1 cellular context compared by ENCODE assay signal in the genomic region with DNA sequence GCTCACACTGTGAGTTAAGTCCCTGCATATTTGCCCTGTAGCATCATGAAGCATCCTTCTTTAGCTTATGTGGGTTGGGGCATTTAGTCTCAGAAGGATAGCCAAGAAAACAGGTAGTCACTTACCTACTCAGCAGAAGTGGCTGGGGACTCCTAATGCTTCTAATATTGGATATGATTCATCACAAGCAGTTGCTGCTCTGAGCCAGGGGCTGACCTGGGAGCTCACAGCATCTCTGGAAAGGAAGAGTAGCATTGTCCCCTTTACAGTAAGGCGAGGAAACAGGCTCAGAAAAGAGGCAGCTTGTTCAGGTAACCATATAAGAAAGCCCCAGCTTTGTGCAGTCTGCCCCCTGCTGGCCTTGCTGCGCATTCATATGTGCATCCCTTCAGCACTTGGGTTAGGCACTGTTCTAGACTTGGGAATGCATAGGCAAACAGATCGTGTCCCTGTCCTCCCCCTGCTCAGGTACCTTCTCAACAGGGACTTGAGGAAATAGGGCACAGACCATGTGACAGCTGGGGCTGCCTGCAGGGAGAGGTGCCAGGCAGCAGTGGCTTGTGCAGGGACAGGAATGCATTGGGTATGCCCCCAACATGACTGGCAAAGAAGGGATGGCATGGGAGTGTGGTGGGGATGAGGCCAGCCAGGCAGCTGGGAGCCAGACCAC.
A peak's percentile ranks its signal among the peaks of the same experiment; 100 is the strongest.
TF ChIP-seq lines count a peak whose summit lies in the region.

No MANE protein-coding gene starts in this region.

TF ChIP-seq in GM12878, 131 proteins besides CTCF, POLR2A, EP300 and RAD21 (continued from another document):
- TF ChIP-seq, protein P1, sequence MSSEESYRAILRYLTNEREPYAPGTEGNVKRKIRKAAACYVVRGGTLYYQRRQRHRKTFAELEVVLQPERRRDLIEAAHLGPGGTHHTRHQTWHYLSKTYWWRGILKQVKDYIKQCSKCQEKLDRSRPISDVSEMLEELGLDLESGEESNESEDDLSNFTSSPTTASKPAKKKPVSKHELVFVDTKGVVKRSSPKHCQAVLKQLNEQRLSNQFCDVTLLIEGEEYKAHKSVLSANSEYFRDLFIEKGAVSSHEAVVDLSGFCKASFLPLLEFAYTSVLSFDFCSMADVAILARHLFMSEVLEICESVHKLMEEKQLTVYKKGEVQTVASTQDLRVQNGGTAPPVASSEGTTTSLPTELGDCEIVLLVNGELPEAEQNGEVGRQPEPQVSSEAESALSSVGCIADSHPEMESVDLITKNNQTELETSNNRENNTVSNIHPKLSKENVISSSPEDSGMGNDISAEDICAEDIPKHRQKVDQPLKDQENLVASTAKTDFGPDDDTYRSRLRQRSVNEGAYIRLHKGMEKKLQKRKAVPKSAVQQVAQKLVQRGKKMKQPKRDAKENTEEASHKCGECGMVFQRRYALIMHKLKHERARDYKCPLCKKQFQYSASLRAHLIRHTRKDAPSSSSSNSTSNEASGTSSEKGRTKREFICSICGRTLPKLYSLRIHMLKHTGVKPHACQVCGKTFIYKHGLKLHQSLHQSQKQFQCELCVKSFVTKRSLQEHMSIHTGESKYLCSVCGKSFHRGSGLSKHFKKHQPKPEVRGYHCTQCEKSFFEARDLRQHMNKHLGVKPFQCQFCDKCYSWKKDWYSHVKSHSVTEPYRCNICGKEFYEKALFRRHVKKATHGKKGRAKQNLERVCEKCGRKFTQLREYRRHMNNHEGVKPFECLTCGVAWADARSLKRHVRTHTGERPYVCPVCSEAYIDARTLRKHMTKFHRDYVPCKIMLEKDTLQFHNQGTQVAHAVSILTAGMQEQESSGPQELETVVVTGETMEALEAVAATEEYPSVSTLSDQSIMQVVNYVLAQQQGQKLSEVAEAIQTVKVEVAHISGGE (CRISPR knock-in tag; IDR thresholded peaks at IDR 0.05) = no peak
- TF ChIP-seq PML (IDR thresholded peaks at IDR 0.05; ENCODE audit: low read length) (no peak), MAX (IDR thresholded peaks at IDR 0.05; ENCODE audit: low read depth, low read length) (no peak), RUNX3 (IDR thresholded peaks at IDR 0.05; ENCODE audit: low read length) (peak; percentile 37; the same call in 1 of the 2 replicates), HDGF (IDR thresholded peaks at IDR 0.05) (no peak), SPI1 (IDR thresholded peaks at IDR 0.05; ENCODE audit: borderline replicate concordance, insufficient read depth, low read depth, low read length) (no peak), BACH1 (IDR thresholded peaks at IDR 0.05; ENCODE audit: borderline replicate concordance) (no peak), IKZF1 (conservative IDR thresholded peaks at IDR 0.05) (0 out of 2 replicates have a peak, but pooled peaks have one; percentile 18), POU2F2 (IDR thresholded peaks at IDR 0.05; ENCODE audit: borderline replicate concordance, low read depth, low read length) (0 out of 3 replicates have a peak, but pooled peaks have one; percentile 22), SUPT20H (IDR thresholded peaks at IDR 0.05; ENCODE audit: borderline replicate concordance, control insufficient read depth, low read depth, low read length) (no peak), RELA (IDR thresholded peaks at IDR 0.05; ENCODE audit: borderline replicate concordance, partially characterized antibody) (no peak), IKZF2 (IDR thresholded peaks at IDR 0.05) (no peak), JUND (IDR thresholded peaks at IDR 0.05; ENCODE audit: low read depth, low read length) (no peak), BRCA1 (IDR thresholded peaks at IDR 0.05; ENCODE audit: low read depth, low read length) (no peak), RFX5 (IDR thresholded peaks at IDR 0.05; ENCODE audit: low read depth, low read length) (no peak)
- TF ChIP-seq, protein P2, sequence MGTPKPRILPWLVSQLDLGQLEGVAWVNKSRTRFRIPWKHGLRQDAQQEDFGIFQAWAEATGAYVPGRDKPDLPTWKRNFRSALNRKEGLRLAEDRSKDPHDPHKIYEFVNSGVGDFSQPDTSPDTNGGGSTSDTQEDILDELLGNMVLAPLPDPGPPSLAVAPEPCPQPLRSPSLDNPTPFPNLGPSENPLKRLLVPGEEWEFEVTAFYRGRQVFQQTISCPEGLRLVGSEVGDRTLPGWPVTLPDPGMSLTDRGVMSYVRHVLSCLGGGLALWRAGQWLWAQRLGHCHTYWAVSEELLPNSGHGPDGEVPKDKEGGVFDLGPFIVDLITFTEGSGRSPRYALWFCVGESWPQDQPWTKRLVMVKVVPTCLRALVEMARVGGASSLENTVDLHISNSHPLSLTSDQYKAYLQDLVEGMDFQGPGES (IDR thresholded peaks at IDR 0.05) = no peak
